ENCODE assay signal across 10 cellular contexts in the genomic region with DNA sequence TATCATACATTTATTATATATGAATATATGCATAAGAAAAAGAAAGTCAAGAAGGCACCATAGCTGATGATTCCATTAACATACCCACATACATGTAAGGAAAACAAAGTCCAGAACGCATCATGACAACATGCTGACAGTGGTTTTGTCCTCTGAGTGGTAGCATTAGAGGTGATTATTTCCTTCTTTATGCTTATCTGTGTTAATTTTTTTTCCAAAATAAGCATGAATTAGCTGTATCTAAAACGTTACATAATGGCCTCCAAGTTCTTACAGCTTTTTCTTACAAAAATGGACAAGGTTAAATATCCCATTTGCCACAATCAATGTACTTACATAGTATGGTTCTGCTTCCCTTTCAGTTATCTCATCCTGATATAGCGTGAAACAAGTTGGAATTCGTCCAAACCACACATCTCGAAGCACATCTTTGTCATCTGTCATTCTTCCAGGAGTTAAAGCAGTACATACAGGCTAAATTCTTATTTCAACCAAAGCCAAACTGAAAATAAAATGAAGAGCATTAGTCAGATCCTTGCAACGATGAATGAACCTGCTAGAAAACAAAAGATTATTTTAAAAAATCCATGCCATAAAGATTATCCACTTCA. TPM values are rescaled to one million over a fixed set of nuclear protein-coding genes. Genes with fewer than 3 reads are reported as not detected.
A peak's percentile ranks its signal among the peaks of the same experiment; 100 is the strongest.
DNase-seq lines count a peak whose midpoint lies in the region; ATAC-seq and TF ChIP-seq lines count a peak whose summit lies in the region.
"Had no signal": no experiment of that assay in that cellular context is flagged by ENCODE, and none has a peak within 500 bp of the region (broad histone marks: within the 10 kb centered on the region; RNA-seq: fewer than 3 reads in every experiment).

No MANE protein-coding gene starts in this region.

- no peaks in the 10 kb centered on the region for H3K4me1 ChIP-seq in ascending aorta
- H3K4me1 ChIP-seq: right lobe of liver had no signal

- TF ChIP-seq CTCF in ascending aorta (IDR thresholded peaks at IDR 0.05): no peak

- no peaks in the 10 kb centered on the region for H3K27me3 Mint-ChIP-seq in effector memory CD8-positive, alpha-beta T cell
- H3K27me3 Mint-ChIP-seq: naive B cell had no signal

- no peaks in the 10 kb centered on the region for H3K9me3 ChIP-seq in ascending aorta
- H3K9me3 ChIP-seq: right lobe of liver had no signal

- no peaks in the 10 kb centered on the region for H3K9me3 Mint-ChIP-seq in effector memory CD8-positive, alpha-beta T cell
- H3K9me3 Mint-ChIP-seq: naive B cell had no signal

- H3K4me3 Mint-ChIP-seq in effector memory CD8-positive, alpha-beta T cell: peak overlapping the region in 1 of 2 donors; percentile 5
- H3K4me3 Mint-ChIP-seq: naive B cell had no signal

- no peak overlapping the region for H3K27ac ChIP-seq in ascending aorta
- H3K27ac ChIP-seq: right lobe of liver had no signal

- no peaks in the 10 kb centered on the region for H3K27me3 ChIP-seq in ascending aorta
- H3K27me3 ChIP-seq: right lobe of liver had no signal

- peaks cover 36 to 59% of the 10 kb centered on the region in 2 donors for H3K4me1 Mint-ChIP-seq in effector memory CD8-positive, alpha-beta T cell (ENCODE audit: low read depth in 2 of 2)

- peak overlapping the region; percentile 0 to 33 for H3K27ac Mint-ChIP-seq in effector memory CD8-positive, alpha-beta T cell

- H3K36me3 ChIP-seq in ascending aorta: peaks cover 4 to 12% of the 10 kb centered on the region in 2 donors
- H3K36me3 ChIP-seq: right lobe of liver had no signal

- intact Hi-C loops in left colon (cut with DNase I, micrococcal nuclease) (no loop called here), ascending aorta (cut with DNase I) (no loop called here)

- no peak overlapping the region for H3K4me3 ChIP-seq in ascending aorta
- H3K4me3 ChIP-seq: right lobe of liver had no signal

- H3K36me3 Mint-ChIP-seq in effector memory CD8-positive, alpha-beta T cell (ENCODE audit: insufficient read depth): peaks cover 15% of the 10 kb centered on the region

- ATAC-seq in effector memory CD8-positive, alpha-beta T cell (replicated peaks): no peak
- ATAC-seq in left colon: no peak
- ATAC-seq: right lobe of liver had no signal

- DNase-seq in NCI-H2196 (lab: John Stamatoyannopoulos, UW; ENCODE audit: unreplicated experiment): peak; percentile 42
- no peak for DNase-seq in NCI-H2196 treated with DMSO at 0.1 percent for 48 hours (lab: John Stamatoyannopoulos, UW; ENCODE audit: unreplicated experiment)
- peak; percentile 32 for DNase-seq in HT1080 (ENCODE audit: low read depth)
- peak; percentile 84 for DNase-seq in RPMI7951 (ENCODE audit: low read depth)
- DNase-seq in effector memory CD8-positive, alpha-beta T cell: no peak
- DNase-seq in left colon: no peak
- no peak for DNase-seq in ascending aorta (ENCODE audit: low spot score in 2 of 2)
- DNase-seq in HT-29 (ENCODE audit: low spot score): no peak
- DNase-seq: naive B cell, right lobe of liver had no signal

RNA-seq across cellular contexts. Expression of a gene that starts 9.7 kb away (rescaled TPM):
- total RNA-seq in HT1080 (2014; rRNA removed; shearing (Covaris generic)): 39.7 and 44.9 TPM in 2 replicates
- 34.5 and 36.8 TPM in 2 replicates for polyA plus RNA-seq in HT1080 (2015; cell fraction: cytosol; rRNA removed)
- 20.8 and 27.9 TPM in 2 replicates for polyA plus RNA-seq in HT1080 (2015; cell fraction: nucleus; rRNA removed)
- 66.0 and 88.3 TPM in 2 replicates for total RNA-seq in RPMI7951 (2014; rRNA removed; shearing (Covaris generic))
- 10 to 100 TPM; 43.7 to 46.7 TPM for total RNA-seq in left colon
- total RNA-seq in ascending aorta: 15.1 TPM
- 17.0 and 19.8 TPM in 2 replicates for total RNA-seq in HT-29 (2014; rRNA removed; shearing (Covaris generic))

RNA-seq across cellular contexts. Expression of a gene that starts 44.6 kb away (rescaled TPM):
- total RNA-seq in HT1080 (2014; rRNA removed; shearing (Covaris generic)): 20.4 and 25.4 TPM in 2 replicates
- polyA plus RNA-seq in HT1080 (2015; cell fraction: cytosol; rRNA removed): 9.7 and 10.9 TPM in 2 replicates
- polyA plus RNA-seq in HT1080 (2015; cell fraction: nucleus; rRNA removed): 29.8 and 32.1 TPM in 2 replicates
- 74.4 and 81.6 TPM in 2 replicates for total RNA-seq in RPMI7951 (2014; rRNA removed; shearing (Covaris generic))
- total RNA-seq in left colon (10 to 100 TPM; 73.7 to 77.5 TPM), ascending aorta (6.5 TPM)
- total RNA-seq in HT-29 (2014; rRNA removed; shearing (Covaris generic)): 31.3 and 31.7 TPM in 2 replicates

Comparison
In these comparisons a context has a peak if more than half of its experiments do, and no peak if none do; other contexts are left out.
1. DNase-seq: peak in NCI-H2196 (single experiment), HT1080 (single experiment) and RPMI7951 (single experiment); none in NCI-H2196 treated with DMSO at 0.1 percent for 48 hours (single experiment), effector memory CD8-positive, alpha-beta T cell (0 of 3), left colon (0 of 2), ascending aorta (0 of 2) and HT-29 (single experiment).